Comparison of ENCODE assay signal across 1 cellular context in the genomic region with DNA sequence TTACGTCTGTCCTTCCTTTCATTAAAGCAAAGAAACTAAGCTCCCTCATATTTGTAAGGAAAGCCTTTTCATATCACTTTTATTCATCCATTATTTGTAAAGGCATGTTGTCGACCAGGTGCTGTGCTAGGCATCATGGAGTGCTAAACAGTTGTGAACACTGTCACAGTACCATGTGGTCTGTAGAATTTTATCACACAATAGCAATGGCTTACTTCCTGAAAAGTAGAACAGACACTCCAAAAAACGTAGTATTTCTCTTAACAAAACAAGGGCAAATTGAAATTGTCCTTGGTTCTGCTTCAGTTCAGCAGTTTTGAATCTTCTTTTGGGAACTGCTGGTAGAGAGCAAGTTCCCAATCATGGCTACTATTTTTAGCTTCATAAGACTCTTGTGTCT.
TF ChIP-seq lines count a peak whose summit lies in the region.

No MANE protein-coding gene starts in this region.

TF ChIP-seq in GM12878, 131 proteins besides CTCF, POLR2A, EP300 and RAD21 (continued from another document):
- TF ChIP-seq, protein P1, sequence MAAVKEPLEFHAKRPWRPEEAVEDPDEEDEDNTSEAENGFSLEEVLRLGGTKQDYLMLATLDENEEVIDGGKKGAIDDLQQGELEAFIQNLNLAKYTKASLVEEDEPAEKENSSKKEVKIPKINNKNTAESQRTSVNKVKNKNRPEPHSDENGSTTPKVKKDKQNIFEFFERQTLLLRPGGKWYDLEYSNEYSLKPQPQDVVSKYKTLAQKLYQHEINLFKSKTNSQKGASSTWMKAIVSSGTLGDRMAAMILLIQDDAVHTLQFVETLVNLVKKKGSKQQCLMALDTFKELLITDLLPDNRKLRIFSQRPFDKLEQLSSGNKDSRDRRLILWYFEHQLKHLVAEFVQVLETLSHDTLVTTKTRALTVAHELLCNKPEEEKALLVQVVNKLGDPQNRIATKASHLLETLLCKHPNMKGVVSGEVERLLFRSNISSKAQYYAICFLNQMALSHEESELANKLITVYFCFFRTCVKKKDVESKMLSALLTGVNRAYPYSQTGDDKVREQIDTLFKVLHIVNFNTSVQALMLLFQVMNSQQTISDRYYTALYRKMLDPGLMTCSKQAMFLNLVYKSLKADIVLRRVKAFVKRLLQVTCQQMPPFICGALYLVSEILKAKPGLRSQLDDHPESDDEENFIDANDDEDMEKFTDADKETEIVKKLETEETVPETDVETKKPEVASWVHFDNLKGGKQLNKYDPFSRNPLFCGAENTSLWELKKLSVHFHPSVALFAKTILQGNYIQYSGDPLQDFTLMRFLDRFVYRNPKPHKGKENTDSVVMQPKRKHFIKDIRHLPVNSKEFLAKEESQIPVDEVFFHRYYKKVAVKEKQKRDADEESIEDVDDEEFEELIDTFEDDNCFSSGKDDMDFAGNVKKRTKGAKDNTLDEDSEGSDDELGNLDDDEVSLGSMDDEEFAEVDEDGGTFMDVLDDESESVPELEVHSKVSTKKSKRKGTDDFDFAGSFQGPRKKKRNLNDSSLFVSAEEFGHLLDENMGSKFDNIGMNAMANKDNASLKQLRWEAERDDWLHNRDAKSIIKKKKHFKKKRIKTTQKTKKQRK (IDR thresholded peaks at IDR 0.05; ENCODE audit: low read depth, low read length): no peak
- TF ChIP-seq CHD1 (IDR thresholded peaks at IDR 0.05; ENCODE audit: low read depth, low read length) (no peak), NFYA (IDR thresholded peaks at IDR 0.05; ENCODE audit: borderline replicate concordance, low read depth, low read length) (no peak), RB1 (IDR thresholded peaks at IDR 0.05; ENCODE audit: borderline replicate concordance) (no peak), SUPT20H (IDR thresholded peaks at IDR 0.05; ENCODE audit: borderline replicate concordance, control insufficient read depth, low read depth, low read length) (no peak), SPI1 (IDR thresholded peaks at IDR 0.05; ENCODE audit: borderline replicate concordance, insufficient read depth, low read depth, low read length) (no peak), FOXM1 (IDR thresholded peaks at IDR 0.05; ENCODE audit: low read depth, low read length) (no peak), ZNF24 (IDR thresholded peaks at IDR 0.05) (no peak), NFIC (IDR thresholded peaks at IDR 0.05; ENCODE audit: low read depth, low read length) (no peak), HDAC2 (IDR thresholded peaks at IDR 0.05) (no peak)
- TF ChIP-seq, protein P2, sequence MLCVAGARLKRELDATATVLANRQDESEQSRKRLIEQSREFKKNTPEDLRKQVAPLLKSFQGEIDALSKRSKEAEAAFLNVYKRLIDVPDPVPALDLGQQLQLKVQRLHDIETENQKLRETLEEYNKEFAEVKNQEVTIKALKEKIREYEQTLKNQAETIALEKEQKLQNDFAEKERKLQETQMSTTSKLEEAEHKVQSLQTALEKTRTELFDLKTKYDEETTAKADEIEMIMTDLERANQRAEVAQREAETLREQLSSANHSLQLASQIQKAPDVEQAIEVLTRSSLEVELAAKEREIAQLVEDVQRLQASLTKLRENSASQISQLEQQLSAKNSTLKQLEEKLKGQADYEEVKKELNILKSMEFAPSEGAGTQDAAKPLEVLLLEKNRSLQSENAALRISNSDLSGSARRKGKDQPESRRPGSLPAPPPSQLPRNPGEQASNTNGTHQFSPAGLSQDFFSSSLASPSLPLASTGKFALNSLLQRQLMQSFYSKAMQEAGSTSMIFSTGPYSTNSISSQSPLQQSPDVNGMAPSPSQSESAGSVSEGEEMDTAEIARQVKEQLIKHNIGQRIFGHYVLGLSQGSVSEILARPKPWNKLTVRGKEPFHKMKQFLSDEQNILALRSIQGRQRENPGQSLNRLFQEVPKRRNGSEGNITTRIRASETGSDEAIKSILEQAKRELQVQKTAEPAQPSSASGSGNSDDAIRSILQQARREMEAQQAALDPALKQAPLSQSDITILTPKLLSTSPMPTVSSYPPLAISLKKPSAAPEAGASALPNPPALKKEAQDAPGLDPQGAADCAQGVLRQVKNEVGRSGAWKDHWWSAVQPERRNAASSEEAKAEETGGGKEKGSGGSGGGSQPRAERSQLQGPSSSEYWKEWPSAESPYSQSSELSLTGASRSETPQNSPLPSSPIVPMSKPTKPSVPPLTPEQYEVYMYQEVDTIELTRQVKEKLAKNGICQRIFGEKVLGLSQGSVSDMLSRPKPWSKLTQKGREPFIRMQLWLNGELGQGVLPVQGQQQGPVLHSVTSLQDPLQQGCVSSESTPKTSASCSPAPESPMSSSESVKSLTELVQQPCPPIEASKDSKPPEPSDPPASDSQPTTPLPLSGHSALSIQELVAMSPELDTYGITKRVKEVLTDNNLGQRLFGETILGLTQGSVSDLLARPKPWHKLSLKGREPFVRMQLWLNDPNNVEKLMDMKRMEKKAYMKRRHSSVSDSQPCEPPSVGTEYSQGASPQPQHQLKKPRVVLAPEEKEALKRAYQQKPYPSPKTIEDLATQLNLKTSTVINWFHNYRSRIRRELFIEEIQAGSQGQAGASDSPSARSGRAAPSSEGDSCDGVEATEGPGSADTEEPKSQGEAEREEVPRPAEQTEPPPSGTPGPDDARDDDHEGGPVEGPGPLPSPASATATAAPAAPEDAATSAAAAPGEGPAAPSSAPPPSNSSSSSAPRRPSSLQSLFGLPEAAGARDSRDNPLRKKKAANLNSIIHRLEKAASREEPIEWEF (IDR thresholded peaks at IDR 0.05; ENCODE audit: insufficient replicate concordance, low read depth, low read length): no peak
TF ChIP-seq in GM12878: peak in this region for 0.
